In the genomic region with DNA sequence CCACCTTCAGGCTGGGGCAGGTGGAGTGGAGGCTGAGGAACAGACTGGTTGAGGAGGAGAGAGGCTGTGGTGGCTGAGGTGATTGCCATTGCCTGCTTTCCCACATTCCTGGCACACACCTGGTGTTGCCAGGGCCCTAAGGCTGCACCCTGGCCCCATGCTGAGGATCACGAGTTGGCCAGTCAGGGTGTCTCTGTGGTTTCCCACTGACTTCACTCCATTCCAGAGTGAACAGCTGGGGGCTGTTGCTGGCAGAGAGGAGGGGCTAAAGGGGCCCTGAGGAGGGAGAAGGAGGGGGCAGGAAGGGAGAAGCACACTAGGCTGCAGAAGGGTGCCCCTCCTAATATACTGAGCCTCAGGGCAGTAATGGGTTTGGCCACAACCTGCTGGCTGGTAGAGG, we compare ENCODE assay signal across 11 cellular contexts. TPM values are rescaled to one million over a fixed set of nuclear protein-coding genes. Genes with fewer than 3 reads are reported as not detected.
DNase-seq lines count a peak whose midpoint lies in the region; ATAC-seq, FAIRE-seq and TF ChIP-seq lines count a peak whose summit lies in the region.
"Had no signal": no experiment of that assay in that cellular context is flagged by ENCODE, and none has a peak within 500 bp of the region (broad histone marks: within the 10 kb centered on the region; RNA-seq: fewer than 3 reads in every experiment).

No MANE protein-coding gene starts in this region.

- no peak overlapping the region for H3K27ac ChIP-seq in CD4-positive, alpha-beta T cell (ENCODE audit: low read depth, low read length)
- H3K27ac ChIP-seq in KMS-11 (no peak overlapping the region), ascending aorta (no peak overlapping the region)

- POLR2A ChIA-PET in CD4-positive, alpha-beta T cell (lab: Charles Lee), result no interaction called here

- no peak for FAIRE-seq in bronchial epithelial cell (lab: Jason Lieb, UNC)
- FAIRE-seq: endometrium had no signal

- H3K4me3 ChIP-seq in KMS-11 (IDR thresholded peaks at IDR 0.05; ENCODE audit: insufficient read depth, low read depth, low read length) (no peak overlapping the region), bronchial epithelial cell (ENCODE audit: low read depth, low read length) (no peak overlapping the region), ascending aorta (peak overlapping the region in 1 of 2 donors; percentile 99)

- H2AFZ ChIP-seq in KMS-11 (ENCODE audit: low read depth), result no peak overlapping the region; the same call in 1 of the 2 replicates

- CTCF ChIA-PET in CD4-positive, alpha-beta T cell (lab: Charles Lee), result no interaction called here

- peaks cover 21% of the 10 kb centered on the region for H3K4me1 Mint-ChIP-seq in CD4-positive, alpha-beta T cell (ENCODE audit: low read depth)
- H3K4me1 Mint-ChIP-seq in nephron, result peaks cover 29% of the 10 kb centered on the region

- H3K4me3 Mint-ChIP-seq in CD4-positive, alpha-beta T cell, result peak overlapping the region; percentile 87
- H3K4me3 Mint-ChIP-seq in nephron, result peak overlapping the region; percentile 84 to 90 (median 86)

- no peaks in the 10 kb centered on the region for H3K27me3 ChIP-seq in CD4-positive, alpha-beta T cell (ENCODE audit: control insufficient read depth, insufficient read depth, low read length)
- H3K27me3 ChIP-seq in KMS-11 (ENCODE audit: insufficient read depth, low read depth), result no peaks in the 10 kb centered on the region
- no peaks in the 10 kb centered on the region for H3K27me3 ChIP-seq in bronchial epithelial cell (ENCODE audit: control insufficient read depth, insufficient read depth, low read length)
- H3K27me3 ChIP-seq in ascending aorta, result no peaks in the 10 kb centered on the region
- H3K27me3 ChIP-seq: right atrium auricular region had no signal

- H3K36me3 Mint-ChIP-seq in CD4-positive, alpha-beta T cell (ENCODE audit: low read depth), result peaks cover 6% of the 10 kb centered on the region
- H3K36me3 Mint-ChIP-seq in nephron (ENCODE audit: low read depth), result no peaks in the 10 kb centered on the region

- no peaks in the 10 kb centered on the region for H4K20me1 ChIP-seq in KMS-11 (ENCODE audit: insufficient read depth)

- H3K9me3 ChIP-seq in CD4-positive, alpha-beta T cell (ENCODE audit: control insufficient read depth, low read length), result no peaks in the 10 kb centered on the region
- no peaks in the 10 kb centered on the region for H3K9me3 ChIP-seq in ascending aorta
- H3K9me3 ChIP-seq: right atrium auricular region had no signal

- H3K4me1 ChIP-seq in KMS-11 (ENCODE audit: low read depth, poor library complexity, severe bottlenecking) (peaks cover 18% of the 10 kb centered on the region), ascending aorta (peaks cover 0 to 5% of the 10 kb centered on the region in 2 donors)

- no peaks in the 10 kb centered on the region for H3K79me2 ChIP-seq in KMS-11 (ENCODE audit: insufficient read depth, low read depth)

- H3K9me3 Mint-ChIP-seq in CD4-positive, alpha-beta T cell, result no peaks in the 10 kb centered on the region
- H3K9me3 Mint-ChIP-seq in nephron, result no peaks in the 10 kb centered on the region
- H3K9me3 Mint-ChIP-seq: H9 had no signal

- H3K36me3 ChIP-seq in KMS-11 (ENCODE audit: insufficient read depth) (no peaks in the 10 kb centered on the region), bronchial epithelial cell (ENCODE audit: control insufficient read depth, insufficient read depth, low read length) (no peaks in the 10 kb centered on the region), ascending aorta (peaks cover 5 to 7% of the 10 kb centered on the region in 2 donors)

- intact Hi-C loops in CD4-positive, alpha-beta T cell (cut with DNase I, micrococcal nuclease), result loop anchor here in 1 of 2 experiments (2.0 to 10.0 kb wide), 3 partner anchors 64 to 686 kb away; partner anchors contain the start of gene SERGEF
- intact Hi-C loops in ascending aorta (cut with DNase I), result loop anchor here (10.0 kb wide), 3 partner anchors 376 to 1966 kb away; partner anchors contain the start of genes C11orf58, GTF2H1, HPS5 and HTATIP2

- no peak for DNase-seq in CD4-positive, alpha-beta T cell
- DNase-seq in bronchial epithelial cell (ENCODE audit: low read depth), result peak; percentile 25
- DNase-seq in ascending aorta (ENCODE audit: low spot score in 2 of 2), result no peak
- no peak for DNase-seq in dedifferentiated amniotic fluid mesenchymal stem cell (ENCODE audit: extremely low spot score)
- DNase-seq: H9 had no signal

- H3K27me3 Mint-ChIP-seq in CD4-positive, alpha-beta T cell, result no peaks in the 10 kb centered on the region
- peaks cover 27% of the 10 kb centered on the region for H3K27me3 Mint-ChIP-seq in nephron (ENCODE audit: low read depth)

- TF ChIP-seq CTCF in CD4-positive, alpha-beta T cell (IDR thresholded peaks at IDR 0.05), result no peak
- TF ChIP-seq CTCF in KMS-11 (conservative IDR thresholded peaks at IDR 0.05; ENCODE audit: low read depth, low read length) (no peak), bronchial epithelial cell (IDR thresholded peaks at IDR 0.05; ENCODE audit: insufficient read depth, low read length, severe bottlenecking) (no peak), nephron (IDR thresholded peaks at IDR 0.05; ENCODE audit: unreplicated experiment in 3 of 3) (no peak), ascending aorta (IDR thresholded peaks at IDR 0.05) (no peak)

- H3K27ac Mint-ChIP-seq in CD4-positive, alpha-beta T cell, result peak overlapping the region; percentile 70
- peak overlapping the region; percentile 71 to 89 (median 84) for H3K27ac Mint-ChIP-seq in nephron
- H3K27ac Mint-ChIP-seq: H9 had no signal

- no peak overlapping the region for H3K9ac ChIP-seq in KMS-11

- H3K4me2 ChIP-seq in KMS-11, result peak overlapping the region; percentile 7; the same call in 1 of the 2 replicates

- ATAC-seq in CD4-positive, alpha-beta T cell (ENCODE audit: poor library complexity), result no peak
- ATAC-seq in HG02885 (IDR thresholded peaks at IDR 0.05; ENCODE audit: poor library complexity, unreplicated experiment), result no peak
- no peak for ATAC-seq in GM21529 (IDR thresholded peaks at IDR 0.05; ENCODE audit: unreplicated experiment)

RNA-seq across cellular contexts. Expression of gene TMEM86A, which starts 1.8 kb away (rescaled TPM):
- 1 to 10 TPM; 8.0 to 8.5 TPM for total RNA-seq in CD4-positive, alpha-beta T cell
- total RNA-seq in bronchial epithelial cell, result 0.53 and 0.90 TPM in 2 replicates
- total RNA-seq in ascending aorta, result 4.8 TPM

RNA-seq across cellular contexts. Expression of gene IGSF22, which starts 25.6 kb away (rescaled TPM):
- 1 to 10 TPM; 4.0 to 5.0 TPM for total RNA-seq in CD4-positive, alpha-beta T cell
- total RNA-seq in bronchial epithelial cell, result under 0.01 and 1.4 TPM in 2 replicates
- total RNA-seq in ascending aorta, result not detected
